Comparison of ENCODE assay signal across 12 cellular contexts in genomic region chr20:11266571-11266970, GRCh38.
DNase-seq lines count a peak whose midpoint lies in the region; ATAC-seq and TF ChIP-seq lines count a peak whose summit lies in the region.
"Had no signal": no experiment of that assay in that cellular context is flagged by ENCODE, and none has a peak within 500 bp of the region (broad histone marks: within the 10 kb centered on the region; RNA-seq: fewer than 3 reads in every experiment).

No MANE protein-coding gene starts in this region.

- peaks cover 24% of the 10 kb centered on the region for H3F3A ChIP-seq in GM23248 (ENCODE audit: insufficient read depth)

- WGBS in GM23248 (ENCODE audit: low coverage in 1 of 2, low lambda C conversion rate in 2 of 2, missing lambda C conversion rate in 2 of 2), 2 experiments, result 89 to 95% methylated on average over 3 of the region's 3 CpGs
- WGBS in endodermal cell (ENCODE audit: insufficient coverage in 1 of 2, insufficient read length in 1 of 2), 2 experiments, result 88 to 91% methylated on average over 2 to 3 of the region's 3 CpGs

- H3K36me3 ChIP-seq in GM23248 (ENCODE audit: low read depth), result no peaks in the 10 kb centered on the region
- no peaks in the 10 kb centered on the region for H3K36me3 ChIP-seq in endodermal cell (ENCODE audit: control insufficient read depth, insufficient read depth, low read length)
- H3K36me3 ChIP-seq: BLaER1 had no signal

- H3K27ac ChIP-seq in GM23248 (no peak overlapping the region), endodermal cell (ENCODE audit: low read depth, low read length) (no peak overlapping the region)
- H3K27ac ChIP-seq: BLaER1, VCaP had no signal

- no peaks in the 10 kb centered on the region for H3K9me2 ChIP-seq in GM23248 (ENCODE audit: insufficient read depth)

- H3K4me2 ChIP-seq in GM23248 (ENCODE audit: unreplicated experiment), result peak overlapping the region; percentile 57
- H3K4me2 ChIP-seq: BLaER1 had no signal

- no peak overlapping the region for H3K9ac ChIP-seq in GM23248
- no peak overlapping the region for H3K9ac ChIP-seq in endodermal cell (ENCODE audit: extremely low read depth, low read length, poor library complexity, severe bottlenecking)
- H3K9ac ChIP-seq: BLaER1 had no signal

- H3K4me3 ChIP-seq in GM23248, result no peak overlapping the region
- no peak overlapping the region for H3K4me3 ChIP-seq in endodermal cell (ENCODE audit: low read length)
- H3K4me3 ChIP-seq: BLaER1 had no signal

- H3K4me1 ChIP-seq in GM23248 (ENCODE audit: insufficient read depth) (peaks cover 31% of the 10 kb centered on the region), endodermal cell (ENCODE audit: control insufficient read depth, insufficient read depth, low read length) (peaks cover 28% of the 10 kb centered on the region)

- H3K27me3 ChIP-seq in GM23248 (replicated peaks; ENCODE audit: insufficient read depth) (no peaks in the 10 kb centered on the region), endodermal cell (ENCODE audit: control insufficient read depth, insufficient read depth, low read length, poor library complexity, severe bottlenecking) (no peaks in the 10 kb centered on the region)
- H3K27me3 ChIP-seq: BLaER1 had no signal

- H3K4me3 Mint-ChIP-seq in endodermal cell (no peak overlapping the region), osteocyte (ENCODE audit: unreplicated experiment) (no peak overlapping the region)
- H3K4me3 Mint-ChIP-seq in effector memory CD8-positive, alpha-beta T cell, result no peak overlapping the region

- H3K27me3 Mint-ChIP-seq in endodermal cell (ENCODE audit: insufficient read depth) (peaks cover 5% of the 10 kb centered on the region), osteocyte (ENCODE audit: unreplicated experiment) (no peaks in the 10 kb centered on the region)
- H3K27me3 Mint-ChIP-seq in effector memory CD8-positive, alpha-beta T cell, result no peaks in the 10 kb centered on the region

- no peak overlapping the region for H2AFZ ChIP-seq in GM23248

- TF ChIP-seq CTCF in endodermal cell (conservative IDR thresholded peaks at IDR 0.05) (no peak), osteocyte (IDR thresholded peaks at IDR 0.05) (no peak)

- H3K79me2 ChIP-seq in GM23248 (ENCODE audit: insufficient read depth), result no peaks in the 10 kb centered on the region

- no peaks in the 10 kb centered on the region for H3K36me3 Mint-ChIP-seq in endodermal cell (ENCODE audit: low read depth)
- H3K36me3 Mint-ChIP-seq in osteocyte (ENCODE audit: unreplicated experiment), result no peaks in the 10 kb centered on the region
- no peaks in the 10 kb centered on the region for H3K36me3 Mint-ChIP-seq in effector memory CD8-positive, alpha-beta T cell (ENCODE audit: insufficient read depth)

- DNase-seq in GM23248 (no peak), NCI-H748 treated with DMSO at 0.1 percent for 48 hours (lab: John Stamatoyannopoulos, UW) (peak; percentile 71), endodermal cell (no peak), osteocyte (ENCODE audit: extremely low spot score, unreplicated experiment) (no peak), globus pallidus (ENCODE audit: low spot score) (no peak), NOMO-1 treated with dmso at 0.1 percent for 144 hours (lab: John Stamatoyannopoulos, UW; ENCODE audit: unreplicated experiment) (no peak)
- no peak for DNase-seq in effector memory CD8-positive, alpha-beta T cell
- DNase-seq in stimulated activated CD4-positive, alpha-beta T cell treated with anti-CD3 and anti-CD28 coated beads, Interleukin-4, amount 100 ng/mL, for 4 hours, result no peak
- DNase-seq: activated effector memory CD4-positive, alpha-beta T cell treated with Interleukin-2 at 50 U/mL for 16 hours; DND-41 had no signal

- H3K27ac Mint-ChIP-seq in endodermal cell, result peak overlapping the region; percentile 91
- peak overlapping the region; percentile 77 for H3K27ac Mint-ChIP-seq in osteocyte (ENCODE audit: unreplicated experiment)
- no peak overlapping the region for H3K27ac Mint-ChIP-seq in effector memory CD8-positive, alpha-beta T cell

- ATAC-seq in effector memory CD8-positive, alpha-beta T cell (replicated peaks), result no peak

- H3K4me1 Mint-ChIP-seq in endodermal cell (peaks cover 73% of the 10 kb centered on the region), osteocyte (ENCODE audit: unreplicated experiment) (peaks cover 54% of the 10 kb centered on the region)
- H3K4me1 Mint-ChIP-seq in effector memory CD8-positive, alpha-beta T cell (ENCODE audit: low read depth in 2 of 2), result no peaks in the 10 kb centered on the region

- in situ Hi-C loops in GM23248 (cut with MboI), result loop anchor here (25.0 kb wide), 2 partner anchors 704 to 804 kb away; no protein-coding TSS in a partner anchor

- no peaks in the 10 kb centered on the region for H4K20me1 ChIP-seq in GM23248 (ENCODE audit: insufficient read depth)
- H4K20me1 ChIP-seq: BLaER1 had no signal

- H3K9me3 Mint-ChIP-seq in endodermal cell, result no peaks in the 10 kb centered on the region
- no peaks in the 10 kb centered on the region for H3K9me3 Mint-ChIP-seq in osteocyte (ENCODE audit: unreplicated experiment)
- H3K9me3 Mint-ChIP-seq in effector memory CD8-positive, alpha-beta T cell, result no peaks in the 10 kb centered on the region

- H3K9me3 ChIP-seq in GM23248 (ENCODE audit: low read depth), result no peaks in the 10 kb centered on the region
- no peaks in the 10 kb centered on the region for H3K9me3 ChIP-seq in endodermal cell (ENCODE audit: control insufficient read depth, low read length)
- H3K9me3 ChIP-seq: BLaER1 had no signal

Comparison
In these comparisons a context has a peak if more than half of its experiments do, and no peak if none do; other contexts are left out.
1. H3K27ac Mint-ChIP-seq: peak in endodermal cell (single experiment) and osteocyte (single experiment); none in effector memory CD8-positive, alpha-beta T cell (0 of 2).